Comparison of ENCODE assay signal across 8 cellular contexts in the genomic region with DNA sequence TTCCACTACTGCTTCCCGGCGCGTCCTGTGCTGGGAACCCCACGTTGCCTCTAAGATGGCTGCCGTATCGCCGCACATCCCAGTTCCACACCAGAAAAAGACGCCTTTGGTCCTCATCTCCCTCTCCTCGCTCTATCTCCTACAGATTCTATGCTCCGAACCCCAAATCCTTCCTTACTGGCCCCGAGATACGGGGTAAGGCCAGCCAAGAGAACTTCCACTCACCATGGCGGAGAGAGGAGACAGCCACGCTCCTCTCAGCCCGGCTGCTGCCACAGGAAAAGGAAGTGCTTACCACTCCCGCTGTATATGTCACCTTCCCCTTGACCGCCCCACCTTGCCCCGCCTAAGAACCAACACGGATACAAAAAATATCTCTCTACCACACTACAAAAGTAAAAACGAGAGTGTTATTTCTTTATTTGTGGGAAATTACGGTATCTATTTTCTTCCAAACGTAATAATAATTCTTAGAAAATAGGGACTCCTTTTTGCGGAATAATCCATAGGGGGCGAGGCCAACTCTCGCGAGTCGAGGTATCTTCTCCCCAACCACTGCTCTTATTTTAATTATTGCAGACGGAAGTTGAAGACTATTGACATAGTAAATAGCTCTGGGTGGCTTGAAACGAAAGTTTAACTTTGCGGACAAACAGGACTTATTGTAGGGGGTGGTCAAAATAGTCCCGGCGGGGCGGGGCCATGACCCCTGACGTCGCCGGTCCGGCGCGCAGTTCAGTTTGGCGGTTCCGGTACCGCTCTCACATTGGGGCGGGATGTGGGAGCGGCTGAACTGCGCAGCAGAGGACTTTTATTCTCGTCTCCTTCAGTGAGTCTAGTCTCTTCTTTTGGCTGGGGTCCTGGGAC. TPM values are rescaled to one million over a fixed set of nuclear protein-coding genes. Genes with fewer than 3 reads are reported as not detected.
DNase-seq lines count a peak whose midpoint lies in the region; ATAC-seq and TF ChIP-seq lines count a peak whose summit lies in the region.

A gene (minus strand): TSS at position 293 of the 867 bp plus-strand sequence. CDS start 65 bp downstream, at position 228.
A gene (plus strand): TSS at position 764 of the 867 bp plus-strand sequence. CDS start 13 bp downstream, at position 777.

- H3K36me3 ChIP-seq in gastroesophageal sphincter (peaks cover 0 to 35% of the 10 kb centered on the region in 2 donors), suprapubic skin (peaks cover 31% of the 10 kb centered on the region)

- no peaks in the 10 kb centered on the region for H3K27me3 ChIP-seq in gastroesophageal sphincter
- no peaks in the 10 kb centered on the region for H3K27me3 ChIP-seq in suprapubic skin

- H3K27me3 Mint-ChIP-seq in activated naive CD4-positive, alpha-beta T cell treated with anti-CD3 and anti-CD28 coated beads for 36 hours (ENCODE audit: low read depth) = no peaks in the 10 kb centered on the region

- peak; percentile 94 for TF ChIP-seq POLR2A in gastroesophageal sphincter (IDR thresholded peaks at IDR 0.05)
- TF ChIP-seq POLR2A in suprapubic skin (IDR thresholded peaks at IDR 0.05) = peak; percentile 64 to 93

- H3K27ac ChIP-seq in gastroesophageal sphincter (peak within 1 kb of the TSS; percentile 84 to 93 (median 89)), suprapubic skin (peak within 1 kb of the TSS; percentile 84)

- H3K4me1 Mint-ChIP-seq in activated naive CD4-positive, alpha-beta T cell treated with anti-CD3 and anti-CD28 coated beads for 36 hours (ENCODE audit: low read depth) = peaks cover 50% of the 10 kb centered on the region

- intact Hi-C loops in activated naive CD4-positive, alpha-beta T cell treated with anti-CD3 and anti-CD28 coated beads for 36 hours (cut with micrococcal nuclease) = loop anchor here (1.0 to 5.0 kb wide), 4 partner anchors 7 to 987 kb away; a partner anchor contains a TSS

- H3K27ac Mint-ChIP-seq in activated naive CD4-positive, alpha-beta T cell treated with anti-CD3 and anti-CD28 coated beads for 36 hours = peak within 1 kb of the TSS; percentile 98

- H3K9me3 Mint-ChIP-seq in activated naive CD4-positive, alpha-beta T cell treated with anti-CD3 and anti-CD28 coated beads for 36 hours = no peaks in the 10 kb centered on the region

- H3K9me3 ChIP-seq in gastroesophageal sphincter (no peaks in the 10 kb centered on the region), suprapubic skin (no peaks in the 10 kb centered on the region)

- peak in 3 of 4 experiments; percentile 7 to 53 (median 23) for TF ChIP-seq CTCF in gastroesophageal sphincter (IDR thresholded peaks at IDR 0.05)
- no peak for TF ChIP-seq CTCF in suprapubic skin (IDR thresholded peaks at IDR 0.05)

- H3K36me3 Mint-ChIP-seq in activated naive CD4-positive, alpha-beta T cell treated with anti-CD3 and anti-CD28 coated beads for 36 hours (ENCODE audit: low read depth) = peaks cover 54% of the 10 kb centered on the region

- H3K4me3 Mint-ChIP-seq in activated naive CD4-positive, alpha-beta T cell treated with anti-CD3 and anti-CD28 coated beads for 36 hours = peak within 1 kb of the TSS; percentile 99

- in situ Hi-C loops in SK-MEL-5 (cut with HindIII; ENCODE audit: low pct_unique_long_range_greater_than_20kb, low sequenced_read_pairs) = no loop called here

- CTCF ChIA-PET in activated naive CD4-positive, alpha-beta T cell treated with anti-CD3 and anti-CD28 coated beads for 36 hours (lab: Charles Lee) = interaction anchor here (0.6 to 3.3 kb wide), 2 partner anchors 7 to 150 kb away, joined by 3 to 13 read pairs; a partner anchor contains a TSS

- ATAC-seq in GM21825 (IDR thresholded peaks at IDR 0.05; ENCODE audit: unreplicated experiment) = peak; percentile 67
- peak; percentile 93 for ATAC-seq in gastroesophageal sphincter

- WGBS in gastroesophageal sphincter (ENCODE audit: low coverage in 1 of 2), 2 donors = 1% methylated on average over 26 of the region's 46 CpGs
- under 1% methylated on average over 46 of the region's 46 CpGs for WGBS in suprapubic skin

- DNase-seq in EL (peak; percentile 90), Kasumi-1 (lab: John Stamatoyannopoulos, UW) (peak; percentile 74 to 79), SK-MEL-5 (ENCODE audit: low read depth, low spot score) (peak; percentile 77), nucleus accumbens (lab: John Stamatoyannopoulos, UW) (peak in 54 of 56 donors; percentile 13 to 84 (median 62)), suprapubic skin (ENCODE audit: low spot score in 2 of 2) (peak; percentile 88 to 92)
- peak; percentile 77 for DNase-seq in activated naive CD4-positive, alpha-beta T cell treated with anti-CD3 and anti-CD28 coated beads for 36 hours

- H3K4me1 ChIP-seq in gastroesophageal sphincter (peaks cover 8 to 39% (median 17%) of the 10 kb centered on the region in 3 donors), suprapubic skin (peaks cover 38% of the 10 kb centered on the region)

- no peak for TF ChIP-seq EP300 in gastroesophageal sphincter (IDR thresholded peaks at IDR 0.05)
- TF ChIP-seq EP300 in suprapubic skin (IDR thresholded peaks at IDR 0.05) = no peak

- peak within 1 kb of the TSS; percentile 86 to 89 for H3K4me3 ChIP-seq in gastroesophageal sphincter
- H3K4me3 ChIP-seq in suprapubic skin = peak within 1 kb of the TSS; percentile 81

RNA-seq across cellular contexts. Expression of the first gene that starts in this region (rescaled TPM):
- 7,059 and 7,927 TPM in 2 replicates for total RNA-seq in SK-MEL-5 (2014; rRNA removed; shearing (Covaris generic))
- polyA plus RNA-seq in SK-MEL-5 (2015; cell fraction: cytosol; rRNA removed) = 4,577 and 4,803 TPM in 2 replicates
- 1,551 and 1,787 TPM in 2 replicates for polyA plus RNA-seq in SK-MEL-5 (2015; cell fraction: nucleus; rRNA removed)
- 1,000 to 10,000 TPM; 6,298 to 6,391 TPM for total RNA-seq in activated naive CD4-positive, alpha-beta T cell treated with anti-CD3 and anti-CD28 coated beads for 36 hours
- 1,000 to 10,000 TPM; 3,015 to 4,496 (median 4,021) TPM for total RNA-seq in gastroesophageal sphincter
- total RNA-seq in suprapubic skin = 1,000 to 10,000 TPM; 3,240 to 5,495 (median 4,865) TPM

RNA-seq across cellular contexts. Expression of the second gene that starts in this region (rescaled TPM):
- 18.7 and 25.5 TPM in 2 replicates for total RNA-seq in SK-MEL-5 (2014; rRNA removed; shearing (Covaris generic))
- polyA plus RNA-seq in SK-MEL-5 (2015; cell fraction: cytosol; rRNA removed) = 17.3 and 18.0 TPM in 2 replicates
- 38.8 and 54.2 TPM in 2 replicates for polyA plus RNA-seq in SK-MEL-5 (2015; cell fraction: nucleus; rRNA removed)
- 10 to 100 TPM; 21.6 to 23.3 TPM for total RNA-seq in activated naive CD4-positive, alpha-beta T cell treated with anti-CD3 and anti-CD28 coated beads for 36 hours
- total RNA-seq in gastroesophageal sphincter (1 to 10 TPM; 2.0 to 6.0 (median 2.9) TPM), suprapubic skin (1 to 10 TPM; 4.7 to 8.9 (median 5.1) TPM)

Comparison
In these comparisons a context has a peak if more than half of its experiments do, and no peak if none do; other contexts are left out.
1. Peak in every context shown above with its lines: DNase-seq, ATAC-seq, H3K4me3 ChIP-seq and H3K27ac ChIP-seq.
2. CTCF ChIP-seq: peak in gastroesophageal sphincter (3 of 4); none in suprapubic skin (0 of 2).